22 cellular contexts compared by ENCODE assay signal in the genomic region with DNA sequence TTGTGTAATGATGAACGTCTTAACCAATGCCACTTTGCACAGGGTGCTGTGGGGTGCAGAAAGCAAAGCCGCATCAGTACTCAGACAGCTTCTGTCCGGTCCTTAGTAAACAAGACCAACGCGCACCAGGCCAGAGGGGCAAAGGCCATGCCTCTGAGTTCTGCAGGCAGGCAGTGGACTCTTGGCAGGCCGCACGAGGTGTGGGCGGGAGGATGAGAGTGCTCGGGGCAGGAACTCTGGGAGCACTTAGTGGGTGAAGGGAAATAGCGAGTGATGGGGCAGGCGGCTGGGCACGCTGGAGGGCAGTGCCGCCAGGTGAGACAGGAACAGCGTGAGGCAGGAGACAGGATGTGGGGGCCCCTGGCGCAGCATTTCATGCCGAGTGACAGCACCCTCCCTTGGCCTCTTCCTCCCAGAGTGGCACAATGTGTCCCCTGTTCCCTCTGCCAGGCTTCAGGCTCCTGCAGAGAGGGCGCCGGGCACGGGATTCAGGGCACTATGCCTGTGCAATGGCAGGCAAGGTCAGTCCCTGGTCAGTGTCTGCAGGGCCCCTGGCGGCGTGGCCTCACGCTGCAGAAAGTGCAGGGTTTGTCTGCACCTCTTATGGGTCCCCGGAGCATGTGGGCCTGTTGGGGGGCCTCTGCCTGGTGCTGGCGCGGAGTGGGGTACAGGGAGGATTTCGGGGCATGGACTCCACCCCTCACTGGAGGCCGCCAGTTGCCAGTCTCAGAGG.
A peak's percentile ranks its signal among the peaks of the same experiment; 100 is the strongest.
DNase-seq lines count a peak whose midpoint lies in the region; ATAC-seq, FAIRE-seq and TF ChIP-seq lines count a peak whose summit lies in the region.
"Had no signal": no experiment of that assay in that cellular context is flagged by ENCODE, and none has a peak within 500 bp of the region (broad histone marks: within the 10 kb centered on the region; RNA-seq: fewer than 3 reads in every experiment).

No MANE protein-coding gene starts in this region.

- H3K27ac ChIP-seq in upper lobe of left lung (no peak overlapping the region), GM23248 (no peak overlapping the region)
- H3K27ac ChIP-seq: HL-60, SJSA1 had no signal

- H3K27ac Mint-ChIP-seq in activated T-cell treated with anti-CD3 and anti-CD28 coated beads, Interleukin-2, amount 50 U/mL, for 24 hours = no peak overlapping the region
- H3K27ac Mint-ChIP-seq: activated CD4-positive, alpha-beta T cell treated with anti-CD3 and anti-CD28 coated beads, Interleukin-2, amount 10 ng/mL, durations not matched to agents 24 days and 14 days; GM23338 had no signal

- in situ Hi-C loops in GM23248 (cut with MboI) = no loop called here

- no peak overlapping the region for H2AFZ ChIP-seq in GM23248
- H2AFZ ChIP-seq: GM23338 had no signal

- TF ChIP-seq EP300 in upper lobe of left lung (IDR thresholded peaks at IDR 0.05) = no peak

- no peak overlapping the region for H3K4me3 ChIP-seq in upper lobe of left lung
- H3K4me3 ChIP-seq in GM23248 = no peak overlapping the region
- H3K4me3 ChIP-seq: GM23338, SJSA1 had no signal

- no peaks in the 10 kb centered on the region for H3K9me3 Mint-ChIP-seq in activated T-cell treated with anti-CD3 and anti-CD28 coated beads, Interleukin-2, amount 50 U/mL, for 24 hours
- H3K9me3 Mint-ChIP-seq in activated T-cell treated with anti-CD3 and anti-CD28 coated beads, Interleukin-2, amount 50 U/mL, for 4 hours = no peaks in the 10 kb centered on the region

- H3K9me3 ChIP-seq in upper lobe of left lung (no peaks in the 10 kb centered on the region), GM23248 (ENCODE audit: low read depth) (no peaks in the 10 kb centered on the region)
- H3K9me3 ChIP-seq: SJSA1 had no signal

- no peak overlapping the region for H3K4me3 Mint-ChIP-seq in activated T-cell treated with anti-CD3 and anti-CD28 coated beads, Interleukin-2, amount 50 U/mL, for 24 hours
- H3K4me3 Mint-ChIP-seq in activated T-cell treated with anti-CD3 and anti-CD28 coated beads, Interleukin-2, amount 50 U/mL, for 4 hours = no peak overlapping the region
- H3K4me3 Mint-ChIP-seq: activated CD4-positive, alpha-beta T cell treated with anti-CD3 and anti-CD28 coated beads, Interleukin-2, amount 10 ng/mL, durations not matched to agents 24 days and 14 days; GM23338 had no signal

- H3K4me2 ChIP-seq in GM23248 (ENCODE audit: unreplicated experiment) = no peak overlapping the region
- H3K4me2 ChIP-seq: GM23338 had no signal

- FAIRE-seq in D721Med (lab: Jason Lieb, UNC) = no peak
- FAIRE-seq: bronchial epithelial cell had no signal

- intact Hi-C loops in cardiac septum (cut with DNase I) = no loop called here

- no peak for TF ChIP-seq POLR2A in upper lobe of left lung (IDR thresholded peaks at IDR 0.05)

- no peaks in the 10 kb centered on the region for H3K9me2 ChIP-seq in GM23248 (ENCODE audit: insufficient read depth)

- peak; percentile 27 for DNase-seq in activated T-cell treated with anti-CD3 and anti-CD28 coated beads, Interleukin-2, amount 50 U/mL, for 24 hours
- no peak for DNase-seq in activated T-cell treated with anti-CD3 and anti-CD28 coated beads, Interleukin-2, amount 50 U/mL, for 4 hours
- DNase-seq in cardiac septum (ENCODE audit: low spot score) (peak; percentile 76), mesenteric fat pad (ENCODE audit: low spot score) (peak; percentile 87), upper lobe of left lung (peak; percentile 16 to 72), GM03348 (ENCODE audit: low spot score) (no peak), D721Med (ENCODE audit: insufficient read length, low spot score) (no peak), GM23248 (no peak)
- DNase-seq: activated CD4-positive, alpha-beta T cell treated with anti-CD3 and anti-CD28 coated beads, Interleukin-2, amount 10 ng/mL, durations not matched to agents 24 days and 14 days; activated gamma-delta T cell treated with Interleukin-2 at 50 U/mL for 16 hours; amniotic stem cell; dermis blood vessel endothelial cell; EL; NCI-H1105; NCI-H2081; PC-3; stimulated activated CD4-positive, alpha-beta T cell treated with anti-CD3 and anti-CD28 coated beads, Interleukin-4, amount 100 ng/mL, for 1 hour; stimulated activated naive CD4-positive, alpha-beta T cell treated with Interleukin-2 at 50 U/mL for 16 hours had no signal

- H3K36me3 ChIP-seq in upper lobe of left lung (no peaks in the 10 kb centered on the region), GM23248 (ENCODE audit: low read depth) (no peaks in the 10 kb centered on the region)
- H3K36me3 ChIP-seq: SJSA1 had no signal

- 80 to 81% methylated on average over 27 of the region's 27 CpGs for WGBS in upper lobe of left lung, 2 donors
- 45% methylated on average over 27 of the region's 27 CpGs for WGBS in GM23248 (ENCODE audit: low coverage in 1 of 2, low lambda C conversion rate in 2 of 2, missing lambda C conversion rate in 2 of 2), 2 experiments

- H4K20me1 ChIP-seq in GM23248 (ENCODE audit: insufficient read depth) = no peaks in the 10 kb centered on the region

- H3K27me3 ChIP-seq in upper lobe of left lung = no peaks in the 10 kb centered on the region
- no peaks in the 10 kb centered on the region for H3K27me3 ChIP-seq in GM23248 (replicated peaks; ENCODE audit: insufficient read depth)
- H3K27me3 ChIP-seq: SJSA1 had no signal

- H3K4me1 ChIP-seq in upper lobe of left lung (no peaks in the 10 kb centered on the region), GM23248 (ENCODE audit: insufficient read depth) (no peaks in the 10 kb centered on the region)
- H3K4me1 ChIP-seq: SJSA1 had no signal

- no peaks in the 10 kb centered on the region for H3K79me2 ChIP-seq in GM23248 (ENCODE audit: insufficient read depth)

- H3K36me3 Mint-ChIP-seq in activated T-cell treated with anti-CD3 and anti-CD28 coated beads, Interleukin-2, amount 50 U/mL, for 24 hours (ENCODE audit: low read depth) = no peaks in the 10 kb centered on the region
- no peaks in the 10 kb centered on the region for H3K36me3 Mint-ChIP-seq in activated T-cell treated with anti-CD3 and anti-CD28 coated beads, Interleukin-2, amount 50 U/mL, for 4 hours (ENCODE audit: insufficient read depth)

- TF ChIP-seq CTCF in upper lobe of left lung (IDR thresholded peaks at IDR 0.05) = no peak
- TF ChIP-seq CTCF in D721Med (IDR thresholded peaks at IDR 0.05; ENCODE audit: insufficient read depth, missing control alignments) = no peak

- H3K27me3 Mint-ChIP-seq in activated T-cell treated with anti-CD3 and anti-CD28 coated beads, Interleukin-2, amount 50 U/mL, for 24 hours = peaks cover 4% of the 10 kb centered on the region
- peaks cover 11% of the 10 kb centered on the region for H3K27me3 Mint-ChIP-seq in activated T-cell treated with anti-CD3 and anti-CD28 coated beads, Interleukin-2, amount 50 U/mL, for 4 hours (ENCODE audit: low read depth)

- no peak for ATAC-seq in activated T-cell treated with anti-CD3 and anti-CD28 coated beads, Interleukin-2, amount 50 U/mL, for 4 hours
- peak; percentile 41 to 65 for ATAC-seq in upper lobe of left lung (ENCODE audit: low FRiP score in 2 of 2)
- ATAC-seq: GM23338, PC-3 had no signal

- peaks cover 2% of the 10 kb centered on the region for H3K4me1 Mint-ChIP-seq in activated T-cell treated with anti-CD3 and anti-CD28 coated beads, Interleukin-2, amount 50 U/mL, for 24 hours (ENCODE audit: low read depth)
- no peaks in the 10 kb centered on the region for H3K4me1 Mint-ChIP-seq in activated T-cell treated with anti-CD3 and anti-CD28 coated beads, Interleukin-2, amount 50 U/mL, for 4 hours (ENCODE audit: low read depth)
- H3K4me1 Mint-ChIP-seq: GM23338 had no signal

- H3F3A ChIP-seq in GM23248 (ENCODE audit: insufficient read depth) = no peaks in the 10 kb centered on the region

- H3K9ac ChIP-seq in GM23248 = no peak overlapping the region

Comparison
In these comparisons a context has a peak if more than half of its experiments do, and no peak if none do; other contexts are left out.
1. DNase-seq: peak in activated T-cell treated with anti-CD3 and anti-CD28 coated beads, Interleukin-2, amount 50 U/mL, for 24 hours (single experiment), cardiac septum (single experiment), mesenteric fat pad (single experiment) and upper lobe of left lung (2 of 2); none in activated T-cell treated with anti-CD3 and anti-CD28 coated beads, Interleukin-2, amount 50 U/mL, for 4 hours (single experiment), GM03348 (single experiment), D721Med (single experiment) and GM23248 (single experiment).
2. ATAC-seq: peak in upper lobe of left lung (2 of 2); none in activated T-cell treated with anti-CD3 and anti-CD28 coated beads, Interleukin-2, amount 50 U/mL, for 4 hours (0 of 2).